Comparison of ENCODE assay signal across 19 cellular contexts in the genomic region with DNA sequence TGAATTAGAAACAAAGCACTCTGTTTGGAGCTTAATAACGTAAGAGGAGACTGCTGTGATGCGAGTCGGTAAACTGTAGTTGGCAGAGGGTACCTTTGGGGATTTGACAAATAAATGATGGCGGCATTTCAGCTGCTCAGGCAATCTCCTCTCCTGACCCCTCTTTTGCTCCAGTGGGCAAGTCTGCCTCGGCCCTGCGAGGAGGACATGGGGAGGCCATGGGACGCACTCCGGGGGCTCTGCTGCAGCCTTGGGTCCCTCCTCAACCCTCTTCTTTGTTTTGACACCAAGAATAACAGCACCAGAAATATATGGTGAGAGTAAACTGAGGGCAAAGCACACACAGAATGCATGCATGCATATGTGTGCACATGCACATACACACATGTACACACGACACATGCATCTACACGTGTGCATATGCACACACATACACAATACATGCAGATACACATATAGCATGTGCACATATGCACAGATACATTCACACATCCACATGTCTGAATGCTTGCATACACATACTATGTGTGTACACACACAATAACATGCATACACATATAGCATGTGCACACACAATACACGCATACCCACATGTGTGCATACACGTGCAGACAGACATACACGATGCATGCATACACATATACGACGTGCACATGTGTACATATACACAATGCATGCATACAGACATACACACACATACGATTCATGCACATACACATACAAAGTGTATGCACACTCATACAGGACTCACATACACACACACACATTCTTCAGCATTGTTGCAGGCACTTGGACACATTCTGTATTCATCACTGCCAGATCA. TPM values are rescaled to one million over a fixed set of nuclear protein-coding genes. Genes with fewer than 3 reads are reported as not detected.
DNase-seq lines count a peak whose midpoint lies in the region; ATAC-seq, FAIRE-seq and TF ChIP-seq lines count a peak whose summit lies in the region.
"Had no signal": no experiment of that assay in that cellular context is flagged by ENCODE, and none has a peak within 500 bp of the region (broad histone marks: within the 10 kb centered on the region; RNA-seq: fewer than 3 reads in every experiment).

No MANE protein-coding gene starts in this region.

- H3K79me1 ChIP-seq in neuronal stem cell (ENCODE audit: low read depth, low read length), result no peaks in the 10 kb centered on the region

- H2AFZ ChIP-seq in neuronal stem cell (ENCODE audit: low read length), result no peak overlapping the region

- no peak overlapping the region for H3K4ac ChIP-seq in neuronal stem cell (ENCODE audit: low read length)

- no peak overlapping the region for H4K8ac ChIP-seq in neuronal stem cell (ENCODE audit: low read depth, low read length)

- H3K27ac Mint-ChIP-seq in stimulated activated naive CD8-positive, alpha-beta T cell treated with anti-CD3 and anti-CD28 coated beads, Interleukin-15, amount 100 ng/mL, for 72 hours, result no peak overlapping the region

- H3K27ac ChIP-seq in aorta (ENCODE audit: low read depth in 1 of 2, low read length in 2 of 2) (no peak overlapping the region), neuronal stem cell (replicated peaks; ENCODE audit: low read length) (no peak overlapping the region)

- no peak overlapping the region for H3K4me3 Mint-ChIP-seq in stimulated activated naive CD8-positive, alpha-beta T cell treated with anti-CD3 and anti-CD28 coated beads, Interleukin-15, amount 100 ng/mL, for 72 hours

- no peak for DNase-seq in Right ventricle myocardium inferior (ENCODE audit: missing footprints)
- DNase-seq in Right ventricle myocardium superior, result no peak
- no peak for DNase-seq in bronchial epithelial cell (ENCODE audit: low read depth)
- peak in 2 of 3 donors; percentile 18 to 41 for DNase-seq in mucosa of descending colon
- DNase-seq in aorta, result peak; percentile 46 to 68
- no peak for DNase-seq in stimulated activated naive CD8-positive, alpha-beta T cell treated with anti-CD3 and anti-CD28 coated beads, Interleukin-15, amount 100 ng/mL, for 72 hours
- DNase-seq in neuronal stem cell (ENCODE audit: low spot score), result no peak
- DNase-seq in NCI-H1694 treated with DMSO at 0.1 percent for 48 hours (lab: John Stamatoyannopoulos, UW), result no peak
- DNase-seq: 8988T, Caco-2, HCEC 1CT, KBM-7, NCI-H1105, NCI-H187, NCI-H446, NCI-H748 treated with DMSO at 0.1 percent for 48 hours, SHP77 treated with DMSO at 0.1 percent for 48 hours had no signal

- no peak overlapping the region for H3K4me3 ChIP-seq in bronchial epithelial cell (ENCODE audit: low read depth, low read length)
- H3K4me3 ChIP-seq in mucosa of descending colon, result no peak overlapping the region
- no peak overlapping the region for H3K4me3 ChIP-seq in aorta (ENCODE audit: low read length in 2 of 2)
- peak overlapping the region in 1 of 2 donors; percentile 3 for H3K4me3 ChIP-seq in neuronal stem cell (ENCODE audit: low read length in 2 of 2)

- no peaks in the 10 kb centered on the region for H3K27me3 ChIP-seq in bronchial epithelial cell (ENCODE audit: control insufficient read depth, insufficient read depth, low read length)
- no peaks in the 10 kb centered on the region for H3K27me3 ChIP-seq in aorta (ENCODE audit: control insufficient read depth in 1 of 2, insufficient read depth in 2 of 2, low read length in 1 of 2)
- H3K27me3 ChIP-seq in neuronal stem cell (ENCODE audit: control insufficient read depth in 3 of 3, insufficient read depth in 3 of 3, low read depth in 1 of 3, low read length in 3 of 3), result no peaks in the 10 kb centered on the region

- no peak overlapping the region for H2BK120ac ChIP-seq in neuronal stem cell (ENCODE audit: low read depth, low read length)

- FAIRE-seq in bronchial epithelial cell (lab: Jason Lieb, UNC), result peak; percentile 50

- WGBS in aorta, 2 donors, result 72 to 74% methylated on average over 16 of the region's 16 CpGs
- no CpG with 5 or more reads among the region's 16 CpGs for WGBS in neuronal stem cell (ENCODE audit: extremely low coverage in 2 of 2, insufficient read length in 2 of 2, insufficient replicate concordance in 1 of 2), 2 donors

- H3K23ac ChIP-seq in neuronal stem cell (ENCODE audit: low read depth, low read length, poor library complexity), result no peak overlapping the region

- H3K4me1 Mint-ChIP-seq in stimulated activated naive CD8-positive, alpha-beta T cell treated with anti-CD3 and anti-CD28 coated beads, Interleukin-15, amount 100 ng/mL, for 72 hours, result no peaks in the 10 kb centered on the region

- intact Hi-C loops in Right ventricle myocardium inferior (cut with DNase I) (no loop called here), Right ventricle myocardium superior (cut with DNase I) (no loop called here), mucosa of descending colon (cut with DNase I, micrococcal nuclease) (no loop called here), aorta (cut with DNase I) (no loop called here)

- no peak overlapping the region for H4K91ac ChIP-seq in neuronal stem cell (ENCODE audit: low read depth, low read length, poor library complexity)

- no peaks in the 10 kb centered on the region for H3K4me1 ChIP-seq in mucosa of descending colon (ENCODE audit: low read depth)
- no peaks in the 10 kb centered on the region for H3K4me1 ChIP-seq in aorta (ENCODE audit: control insufficient read depth in 1 of 2, insufficient read depth in 2 of 2, low read length in 2 of 2)
- no peaks in the 10 kb centered on the region for H3K4me1 ChIP-seq in neuronal stem cell (ENCODE audit: control insufficient read depth in 2 of 2, insufficient read depth in 1 of 2, low read depth in 1 of 2, low read length in 2 of 2)
- H3K4me1 ChIP-seq: Caco-2 had no signal

- peaks cover 9 to 23% of the 10 kb centered on the region in 2 donors for H3K9me3 Mint-ChIP-seq in stimulated activated naive CD8-positive, alpha-beta T cell treated with anti-CD3 and anti-CD28 coated beads, Interleukin-15, amount 100 ng/mL, for 72 hours

- no peak overlapping the region for H2AK5ac ChIP-seq in neuronal stem cell (ENCODE audit: low read depth, low read length)

- ATAC-seq in Right ventricle myocardium inferior (peak; percentile 9), Right ventricle myocardium superior (ENCODE audit: poor library complexity) (no peak), mucosa of descending colon (peak; percentile 14), aorta (ENCODE audit: low FRiP score) (peak; percentile 23)
- no peak for ATAC-seq in stimulated activated naive CD8-positive, alpha-beta T cell treated with anti-CD3 and anti-CD28 coated beads, Interleukin-15, amount 100 ng/mL, for 72 hours
- ATAC-seq: Panc1 had no signal

- H3K27me3 Mint-ChIP-seq in stimulated activated naive CD8-positive, alpha-beta T cell treated with anti-CD3 and anti-CD28 coated beads, Interleukin-15, amount 100 ng/mL, for 72 hours, result peaks cover 52% of the 10 kb centered on the region

- no peak overlapping the region for H2BK15ac ChIP-seq in neuronal stem cell (ENCODE audit: low read length)

- no peak overlapping the region for H2BK5ac ChIP-seq in neuronal stem cell (ENCODE audit: low read length)

- H3K36me3 ChIP-seq in bronchial epithelial cell (ENCODE audit: control insufficient read depth, insufficient read depth, low read length), result no peaks in the 10 kb centered on the region
- H3K36me3 ChIP-seq in mucosa of descending colon (ENCODE audit: low read depth), result no peaks in the 10 kb centered on the region
- no peaks in the 10 kb centered on the region for H3K36me3 ChIP-seq in aorta (ENCODE audit: control insufficient read depth in 1 of 2, insufficient read depth in 2 of 2, low read length in 1 of 2)
- no peaks in the 10 kb centered on the region for H3K36me3 ChIP-seq in neuronal stem cell (replicated peaks in 1 of 2; ENCODE audit: control insufficient read depth in 2 of 2, insufficient read depth in 2 of 2, low read length in 2 of 2)

- TF ChIP-seq CTCF in bronchial epithelial cell (IDR thresholded peaks at IDR 0.05; ENCODE audit: insufficient read depth, low read length, severe bottlenecking) (no peak), mucosa of descending colon (IDR thresholded peaks at IDR 0.05) (no peak)

- no peak overlapping the region for H3K18ac ChIP-seq in neuronal stem cell (ENCODE audit: low read length)

- H3K9me3 ChIP-seq in mucosa of descending colon (peaks cover 57% of the 10 kb centered on the region), aorta (ENCODE audit: control insufficient read depth, low read length) (peaks cover 6% of the 10 kb centered on the region), neuronal stem cell (replicated peaks in 1 of 2; ENCODE audit: control insufficient read depth in 2 of 2, insufficient read depth in 1 of 2, low read depth in 1 of 2, low read length in 2 of 2) (peaks cover 0 to 32% of the 10 kb centered on the region in 2 donors)

- H3K14ac ChIP-seq in neuronal stem cell (ENCODE audit: low read length), result no peak overlapping the region

- no peak overlapping the region for H2BK12ac ChIP-seq in neuronal stem cell (ENCODE audit: low read length)

- no peak overlapping the region for H3K9ac ChIP-seq in neuronal stem cell (ENCODE audit: low read depth, low read length, poor library complexity)

- H3K4me2 ChIP-seq in neuronal stem cell (ENCODE audit: insufficient read depth, low read length, poor library complexity, severe bottlenecking), result no peak overlapping the region

RNA-seq across cellular contexts. Expression of a gene that starts 24.4 kb away (rescaled TPM):
- 0.68 TPM for total RNA-seq in Right ventricle myocardium inferior
- total RNA-seq in Right ventricle myocardium superior, result 0.54 TPM
- not detected in 2 replicates for total RNA-seq in bronchial epithelial cell
- 10 to 100 TPM in 1 of 3 donors, 1 to 10 TPM in 2; 2.8 to 10.5 (median 4.5) TPM for total RNA-seq in mucosa of descending colon
- total RNA-seq in aorta, result 1 to 10 TPM; 1.6 to 3.8 TPM
- polyA plus RNA-seq in aorta, result under 1 TPM; 0.10 to 0.25 TPM
- polyA plus RNA-seq in neuronal stem cell (2013, experiment 1 of 2), result 0.42 TPM
- polyA plus RNA-seq in neuronal stem cell (2013, experiment 2 of 2), result 0.48 TPM
- total RNA-seq: Caco-2, HT-29 had no signal

Comparison
In these comparisons a context has a peak if more than half of its experiments do, and no peak if none do; other contexts are left out.
1. ATAC-seq: peak in Right ventricle myocardium inferior (single experiment), mucosa of descending colon (single experiment) and aorta (single experiment); none in Right ventricle myocardium superior (single experiment) and stimulated activated naive CD8-positive, alpha-beta T cell treated with anti-CD3 and anti-CD28 coated beads, Interleukin-15, amount 100 ng/mL, for 72 hours (single experiment).
2. DNase-seq: peak in mucosa of descending colon (2 of 3) and aorta (2 of 2); none in Right ventricle myocardium inferior (single experiment), Right ventricle myocardium superior (single experiment), bronchial epithelial cell (single experiment), stimulated activated naive CD8-positive, alpha-beta T cell treated with anti-CD3 and anti-CD28 coated beads, Interleukin-15, amount 100 ng/mL, for 72 hours (0 of 2), neuronal stem cell (single experiment) and NCI-H1694 treated with DMSO at 0.1 percent for 48 hours (single experiment).